ENCODE assay signal across 11 cellular contexts in the genomic region with DNA sequence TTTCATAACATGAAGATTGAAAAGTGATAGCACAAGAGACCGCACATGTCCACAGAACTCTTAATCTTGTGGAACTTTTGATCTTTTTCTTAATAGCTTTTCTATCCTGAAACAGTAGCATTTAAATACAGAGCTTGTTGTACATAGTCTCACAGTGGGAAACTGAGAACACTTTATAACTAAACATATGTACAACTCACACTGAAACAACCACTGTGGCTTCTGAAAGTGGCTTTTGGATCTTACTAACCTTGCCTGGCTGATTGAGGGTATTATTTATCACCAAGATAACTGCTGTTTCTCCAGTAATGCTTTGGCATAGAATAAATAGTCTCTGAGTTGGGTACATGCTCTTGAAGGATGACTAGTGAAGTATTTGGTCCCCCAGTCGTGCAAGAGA. TPM values are rescaled to one million over a fixed set of nuclear protein-coding genes. Genes with fewer than 3 reads are reported as not detected.
"Had no signal": no experiment of that assay in that cellular context is flagged by ENCODE, and none has a peak within 500 bp of the region (broad histone marks: within the 10 kb centered on the region; RNA-seq: fewer than 3 reads in every experiment).

No MANE protein-coding gene starts in this region.

- FAIRE-seq: HepG2, HTR-8/SVneo, K562 had no signal

- H3K4me2 ChIP-seq: KMS-11 had no signal

- H3K27ac Mint-ChIP-seq: IgD-negative memory B cell had no signal

- H3K36me3 Mint-ChIP-seq: IgD-negative memory B cell had no signal

- H3K27ac ChIP-seq: HL-60, KMS-11 had no signal

- H3K9ac ChIP-seq: KMS-11 had no signal

- DNase-seq: IMR-90, Karpas-422, KBM-7, KG1 had no signal

- H3K4me1 Mint-ChIP-seq: IgD-negative memory B cell had no signal

- ATAC-seq: HepG2, K562 had no signal

- H3K4me3 Mint-ChIP-seq: IgD-negative memory B cell had no signal

- H3K4me3 ChIP-seq: K562 had no signal

RNA-seq across cellular contexts. Expression of a gene that starts 10.2 kb away (rescaled TPM):
- total RNA-seq: HepG2, HT1080, IMR-90, K562 had no signal
- polyA plus RNA-seq: HepG2, IgD-negative memory B cell, IMR-90, K562 had no signal
